ENCODE assay signal across 8 cellular contexts in genomic region chr17:77392376-77393273, GRCh38.
DNase-seq lines count a peak whose midpoint lies in the region; ATAC-seq, FAIRE-seq and TF ChIP-seq lines count a peak whose summit lies in the region.

No MANE protein-coding gene starts in this region.

- H4K20me1 ChIP-seq in fibroblast of lung (ENCODE audit: control insufficient read depth, extremely low read depth, insufficient read depth, low read length), result no peaks in the 10 kb centered on the region
- H4K20me1 ChIP-seq in osteoblast (ENCODE audit: insufficient read depth, low read length), result peaks cover 13% of the 10 kb centered on the region

- H3K4me3 ChIP-seq in fibroblast of lung (replicated peaks in 1 of 4; ENCODE audit: control extremely low read depth in 1 of 4, insufficient read depth in 1 of 4, low read depth in 3 of 4, low read length in 4 of 4) (peak overlapping the region in 1 of 4 experiments; percentile 32), osteoblast (ENCODE audit: insufficient read depth, low read length) (peak overlapping the region; percentile 28)

- peak; percentile 84 for FAIRE-seq in RCC 7860 (lab: Jason Lieb, UNC)

- no peak overlapping the region for H2AFZ ChIP-seq in fibroblast of lung (ENCODE audit: low read length)
- H2AFZ ChIP-seq in osteoblast (ENCODE audit: low read length), result no peak overlapping the region

- H3K27me3 ChIP-seq in fibroblast of lung (ENCODE audit: control insufficient read depth, insufficient read depth, low read length) (no peaks in the 10 kb centered on the region), osteoblast (ENCODE audit: insufficient read depth, low read length) (no peaks in the 10 kb centered on the region)

- no peak for TF ChIP-seq CTCF in fibroblast of lung (conservative IDR thresholded peaks at IDR 0.05 in 1 of 2, IDR thresholded peaks at IDR 0.05 in 1 of 2; ENCODE audit: low read depth in 1 of 2, low read length in 2 of 2)
- TF ChIP-seq CTCF in osteoblast (IDR thresholded peaks at IDR 0.05; ENCODE audit: extremely low read depth, low read depth, low read length), result no peak

- peak overlapping the region; percentile 64 for H3K4me2 ChIP-seq in fibroblast of lung (ENCODE audit: extremely low read depth, insufficient read depth, low read length)
- H3K4me2 ChIP-seq in osteoblast (ENCODE audit: insufficient read depth, low read length), result peak overlapping the region; percentile 69

- DNase-seq in Caki2 (ENCODE audit: low read depth), result peak; percentile 56
- peak; percentile 74 for DNase-seq in RCC 7860 (ENCODE audit: low spot score)
- DNase-seq in fibroblast of lung (ENCODE audit: low read depth in 2 of 2), result peak in 1 of 2 donors; percentile 75
- DNase-seq in osteoblast (ENCODE audit: insufficient read length, low spot score, missing footprints), result peak; percentile 92
- DNase-seq in activated CD8-positive, alpha-beta memory T cell treated with anti-CD3 and anti-CD28 coated beads for 24 hours, result no peak
- DNase-seq in NCI-H1092 (lab: John Stamatoyannopoulos, UW), result no peak

- peaks cover 49% of the 10 kb centered on the region for H3K4me1 ChIP-seq in fibroblast of lung (ENCODE audit: control insufficient read depth, extremely low read depth, insufficient read depth, low read length)
- peaks cover 74% of the 10 kb centered on the region for H3K4me1 ChIP-seq in osteoblast (ENCODE audit: insufficient read depth, low read length)

- ATAC-seq in GM21619 (IDR thresholded peaks at IDR 0.05; ENCODE audit: unreplicated experiment) (no peak), GM21360 (IDR thresholded peaks at IDR 0.05; ENCODE audit: unreplicated experiment) (no peak)

- H3K9ac ChIP-seq in fibroblast of lung (ENCODE audit: insufficient read depth, low read length), result peak overlapping the region; percentile 72

- H3K27ac ChIP-seq in fibroblast of lung (ENCODE audit: insufficient read depth, low read length), result peak overlapping the region; percentile 98
- peak overlapping the region; percentile 91 for H3K27ac ChIP-seq in osteoblast (ENCODE audit: low read depth, low read length)

- H3K36me3 ChIP-seq in fibroblast of lung (ENCODE audit: control insufficient read depth, insufficient read depth, low read length) (peaks cover 7% of the 10 kb centered on the region), osteoblast (ENCODE audit: insufficient read depth, low read length) (peaks cover 10% of the 10 kb centered on the region)

- H3K9me3 ChIP-seq in fibroblast of lung (ENCODE audit: control insufficient read depth, insufficient read depth, low read depth, low read length) (no peaks in the 10 kb centered on the region), osteoblast (ENCODE audit: low read depth, low read length) (no peaks in the 10 kb centered on the region)

- in situ Hi-C loops in Caki2 (cut with HindIII; ENCODE audit: low pct_unique_long_range_greater_than_20kb, low sequenced_read_pairs), result no loop called here

- H3K79me2 ChIP-seq in fibroblast of lung (ENCODE audit: control insufficient read depth, insufficient read depth, low read length) (peaks cover 86% of the 10 kb centered on the region), osteoblast (ENCODE audit: insufficient read depth, low read length) (peaks cover 90% of the 10 kb centered on the region)

Comparison
In these comparisons a context has a peak if more than half of its experiments do, and no peak if none do; other contexts are left out.
1. DNase-seq: peak in Caki2 (single experiment), RCC 7860 (single experiment) and osteoblast (single experiment); none in activated CD8-positive, alpha-beta memory T cell treated with anti-CD3 and anti-CD28 coated beads for 24 hours (single experiment) and NCI-H1092 (single experiment).